15 cellular contexts compared by ENCODE assay signal in the genomic region with DNA sequence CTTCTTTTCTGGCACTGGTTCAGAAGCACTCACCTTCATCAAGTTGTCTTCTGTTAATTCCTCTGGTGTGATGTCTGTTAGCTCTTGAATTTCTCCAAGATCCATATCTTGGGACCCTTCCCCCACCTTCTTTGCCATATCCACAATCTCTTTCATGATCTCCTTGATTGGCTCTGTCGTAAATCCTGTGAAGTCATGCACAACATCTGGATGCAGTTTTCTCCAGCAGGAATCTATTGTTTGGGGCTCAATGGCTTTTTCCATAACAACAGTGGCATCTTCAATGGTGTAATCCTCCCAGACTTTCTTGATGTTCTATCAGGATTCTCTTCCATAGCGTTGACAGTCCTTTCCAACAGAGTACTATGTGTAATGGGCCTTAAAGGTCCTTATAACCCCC.
"Had no signal": no experiment of that assay in that cellular context is flagged by ENCODE, and none has a peak within 500 bp of the region (broad histone marks: within the 10 kb centered on the region; RNA-seq: fewer than 3 reads in every experiment).

No MANE protein-coding gene starts in this region.

- H3K27me3 ChIP-seq: colonic mucosa, hepatocyte, upper lobe of right lung had no signal

- H3K9ac ChIP-seq: parathyroid adenoma had no signal

- H3K4me1 ChIP-seq: colonic mucosa, parathyroid adenoma, upper lobe of right lung had no signal

- H3K9me3 ChIP-seq: colonic mucosa, upper lobe of right lung had no signal

- H3K4me3 Mint-ChIP-seq: activated CD4-positive, alpha-beta T cell treated with anti-CD3 and anti-CD28 coated beads, Interleukin-2, amount 10 ng/mL, durations not matched to agents 7 days and 5 days; activated naive CD4-positive, alpha-beta T cell treated with anti-CD3 and anti-CD28 coated beads, Interleukin-2, amount 10 ng/mL, durations not matched to agents 7 days and 5 days; neural crest cell had no signal

- H3K27ac Mint-ChIP-seq: activated CD4-positive, alpha-beta T cell treated with anti-CD3 and anti-CD28 coated beads, Interleukin-2, amount 10 ng/mL, durations not matched to agents 7 days and 5 days; activated naive CD4-positive, alpha-beta T cell treated with anti-CD3 and anti-CD28 coated beads, Interleukin-2, amount 10 ng/mL, durations not matched to agents 7 days and 5 days; activated T-helper 2 cell treated with anti-CD3 and anti-CD28 coated beads, Interferon-gamma antibody, Interleukin-2, Interleukin-4, amounts not matched to agents 10 μg/mL and 5 μg/mL and 100 μg/mL, durations not matched to agents 14 hours and 24 hours and 36 hours had no signal

- H3K4me3 ChIP-seq: colonic mucosa, hepatocyte, upper lobe of right lung had no signal

- H3K27me3 Mint-ChIP-seq: activated CD4-positive, alpha-beta T cell treated with anti-CD3 and anti-CD28 coated beads, Interleukin-2, amount 10 ng/mL, durations not matched to agents 7 days and 5 days; activated naive CD4-positive, alpha-beta T cell treated with anti-CD3 and anti-CD28 coated beads, Interleukin-2, amount 10 ng/mL, durations not matched to agents 7 days and 5 days had no signal

- H3K9me3 Mint-ChIP-seq: activated CD4-positive, alpha-beta T cell treated with anti-CD3 and anti-CD28 coated beads, Interleukin-2, amount 10 ng/mL, durations not matched to agents 7 days and 5 days; activated naive CD4-positive, alpha-beta T cell treated with anti-CD3 and anti-CD28 coated beads, Interleukin-2, amount 10 ng/mL, durations not matched to agents 7 days and 5 days; activated T-helper 2 cell treated with anti-CD3 and anti-CD28 coated beads, Interferon-gamma antibody, Interleukin-2, Interleukin-4, amounts not matched to agents 10 μg/mL and 5 μg/mL and 100 μg/mL, durations not matched to agents 14 hours and 24 hours and 36 hours had no signal

- H3K36me3 ChIP-seq: colonic mucosa, upper lobe of right lung had no signal

- H3K36me3 Mint-ChIP-seq: activated naive CD4-positive, alpha-beta T cell treated with anti-CD3 and anti-CD28 coated beads, Interleukin-2, amount 10 ng/mL, durations not matched to agents 7 days and 5 days had no signal

- DNase-seq: activated CD4-positive, alpha-beta T cell treated with anti-CD3 and anti-CD28 coated beads, Interleukin-2, amount 10 ng/mL, durations not matched to agents 7 days and 5 days; activated CD4-positive, CD25-positive, alpha-beta regulatory T cell; activated naive CD4-positive, alpha-beta T cell treated with anti-CD3 and anti-CD28 coated beads, Interleukin-2, amount 10 ng/mL, durations not matched to agents 7 days and 5 days; activated T-cell treated with anti-CD3 and anti-CD28 coated beads for 4 hours; caudate nucleus; colonic mucosa; effector CD4-positive, alpha-beta T cell; stimulated activated CD4-positive, alpha-beta T cell treated with anti-CD3 and anti-CD28 coated beads, Interleukin-4, amount 100 ng/mL, for 1 hour; stimulated activated CD8-positive, alpha-beta memory T cell treated with anti-CD3 and anti-CD28 coated beads, Interleukin-4, amount 100 ng/mL, for 48 hours; stimulated activated naive CD8-positive, alpha-beta T cell treated with anti-CD3 and anti-CD28 coated beads, Interleukin-15, Interleukin-2, amounts not matched to agents 100 U/mL and 50 U/mL, for 24 hours; upper lobe of right lung had no signal
